Comparison of ENCODE assay signal across 24 cellular contexts in genomic region chr9:36896296-36896695, GRCh38.
DNase-seq lines count a peak whose midpoint lies in the region; ATAC-seq and TF ChIP-seq lines count a peak whose summit lies in the region.
"Had no signal": no experiment of that assay in that cellular context is flagged by ENCODE, and none has a peak within 500 bp of the region (broad histone marks: within the 10 kb centered on the region; RNA-seq: fewer than 3 reads in every experiment).

No MANE protein-coding gene starts in this region.

- H3K36me3 ChIP-seq in H7 (replicated peaks; ENCODE audit: control insufficient read depth, insufficient read depth, low read length) (no peaks in the 10 kb centered on the region), ascending aorta (no peaks in the 10 kb centered on the region)

- H3K27me3 ChIP-seq in H7 (ENCODE audit: control insufficient read depth, insufficient read depth, low read length) (no peaks in the 10 kb centered on the region), ascending aorta (no peaks in the 10 kb centered on the region)
- H3K27me3 ChIP-seq: BLaER1 treated with 17β-estradiol and CSF1 and Interleukin-3, amounts not matched to agents 10 nM and 100 nM had no signal

- intact Hi-C loops in ascending aorta (cut with DNase I): no loop called here

- no peak for TF ChIP-seq CTCF in ascending aorta (IDR thresholded peaks at IDR 0.05)

- ATAC-seq in esophagus mucosa (peak; percentile 60), GM21515 (IDR thresholded peaks at IDR 0.05; ENCODE audit: unreplicated experiment) (no peak)

- H3K27ac ChIP-seq in ascending aorta: no peak overlapping the region
- H3K27ac ChIP-seq: 22Rv1; BLaER1 treated with 17β-estradiol and CSF1 and Interleukin-3, amounts not matched to agents 10 nM and 100 nM; HL-60; RWPE1; SK-N-MC had no signal

- DNase-seq in NCI-H1417 (lab: John Stamatoyannopoulos, UW) (peak; percentile 30 to 68 (median 64)), NCI-H1417 treated with DMSO at 0.1 percent for 48 hours (lab: John Stamatoyannopoulos, UW) (no peak), H7 (peak; percentile 11), NCI-H2107 (lab: John Stamatoyannopoulos, UW) (peak; percentile 52), ascending aorta (ENCODE audit: low spot score in 2 of 2) (no peak)
- DNase-seq in stimulated activated CD4-positive, alpha-beta T cell treated with anti-CD3 and anti-CD28 coated beads, Interleukin-2, amount 100 ng/mL, for 48 hours: no peak
- DNase-seq: ACHN; CD4-positive, alpha-beta memory T cell; KBM-7; NCI-H1105 treated with DMSO at 0.1 percent for 48 hours; NCI-H1930; NCI-H510A treated with DMSO at 0.1 percent for 48 hours; NCI-H774; NK-92 treated with Interleukin-12 subunit alpha and Interleukin-12 subunit beta, amount 100 ng/mL, for 24 hours; SHP77 treated with DMSO at 0.1 percent for 48 hours; SW 1271 had no signal

- H3K9me3 ChIP-seq in ascending aorta: no peaks in the 10 kb centered on the region
- H3K9me3 ChIP-seq: BLaER1 treated with 17β-estradiol and CSF1 and Interleukin-3, amounts not matched to agents 10 nM and 100 nM had no signal

- H3K4me3 ChIP-seq in H7 (ENCODE audit: insufficient read depth, low read depth, low read length) (no peak overlapping the region), ascending aorta (no peak overlapping the region)
- H3K4me3 ChIP-seq: BLaER1 treated with 17β-estradiol and CSF1 and Interleukin-3, amounts not matched to agents 10 nM and 100 nM; GM23338; SK-N-MC had no signal

- H3K4me1 ChIP-seq in ascending aorta: no peaks in the 10 kb centered on the region

Comparison
In these comparisons a context has a peak if more than half of its experiments do, and no peak if none do; other contexts are left out.
1. DNase-seq: peak in NCI-H1417 (3 of 3), H7 (single experiment) and NCI-H2107 (single experiment); none in NCI-H1417 treated with DMSO at 0.1 percent for 48 hours (single experiment), ascending aorta (0 of 2) and stimulated activated CD4-positive, alpha-beta T cell treated with anti-CD3 and anti-CD28 coated beads, Interleukin-2, amount 100 ng/mL, for 48 hours (0 of 2).